In genomic region chr17:67390646-67391480, GRCh38 we compare ENCODE assay signal across 1 cellular context.
TF ChIP-seq lines count a peak whose summit lies in the region.

No MANE protein-coding gene starts in this region.

TF ChIP-seq in HCT116, 20 proteins besides CTCF, POLR2A, EP300 and RAD21 (continued from another document):
- TF ChIP-seq, protein P1, sequence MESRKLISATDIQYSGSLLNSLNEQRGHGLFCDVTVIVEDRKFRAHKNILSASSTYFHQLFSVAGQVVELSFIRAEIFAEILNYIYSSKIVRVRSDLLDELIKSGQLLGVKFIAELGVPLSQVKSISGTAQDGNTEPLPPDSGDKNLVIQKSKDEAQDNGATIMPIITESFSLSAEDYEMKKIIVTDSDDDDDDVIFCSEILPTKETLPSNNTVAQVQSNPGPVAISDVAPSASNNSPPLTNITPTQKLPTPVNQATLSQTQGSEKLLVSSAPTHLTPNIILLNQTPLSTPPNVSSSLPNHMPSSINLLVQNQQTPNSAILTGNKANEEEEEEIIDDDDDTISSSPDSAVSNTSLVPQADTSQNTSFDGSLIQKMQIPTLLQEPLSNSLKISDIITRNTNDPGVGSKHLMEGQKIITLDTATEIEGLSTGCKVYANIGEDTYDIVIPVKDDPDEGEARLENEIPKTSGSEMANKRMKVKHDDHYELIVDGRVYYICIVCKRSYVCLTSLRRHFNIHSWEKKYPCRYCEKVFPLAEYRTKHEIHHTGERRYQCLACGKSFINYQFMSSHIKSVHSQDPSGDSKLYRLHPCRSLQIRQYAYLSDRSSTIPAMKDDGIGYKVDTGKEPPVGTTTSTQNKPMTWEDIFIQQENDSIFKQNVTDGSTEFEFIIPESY (IDR thresholded peaks at IDR 0.05; ENCODE audit: extremely low read depth, insufficient replicate concordance, low read length): peak; percentile 72
- TF ChIP-seq ELF1 (IDR thresholded peaks at IDR 0.05; ENCODE audit: borderline replicate concordance, low read depth): no peak
- TF ChIP-seq ATF3 (IDR thresholded peaks at IDR 0.05): no peak
- TF ChIP-seq REST (IDR thresholded peaks at IDR 0.05; ENCODE audit: low read depth): no peak
- TF ChIP-seq SIN3A (IDR thresholded peaks at IDR 0.05; ENCODE audit: low read depth): 0 out of 2 replicates have a peak, but pooled peaks have one; percentile 29
- no peak for TF ChIP-seq EGR1 (IDR thresholded peaks at IDR 0.05; ENCODE audit: low read depth)
- 0 out of 2 replicates have a peak, but pooled peaks have one; percentile 44 for TF ChIP-seq CEBPB (IDR thresholded peaks at IDR 0.05; ENCODE audit: low read depth)
- TF ChIP-seq CBX3 (IDR thresholded peaks at IDR 0.05; ENCODE audit: low read depth): peak; percentile 72; the same call in 1 of the 2 replicates
